Comparison of ENCODE assay signal across 9 cellular contexts in genomic region chr4:78293841-78294301, GRCh38.
DNase-seq lines count a peak whose midpoint lies in the region; ATAC-seq, FAIRE-seq and TF ChIP-seq lines count a peak whose summit lies in the region.
"Had no signal": no experiment of that assay in that cellular context is flagged by ENCODE, and none has a peak within 500 bp of the region (broad histone marks: within the 10 kb centered on the region; RNA-seq: fewer than 3 reads in every experiment).

No MANE protein-coding gene starts in this region.

- RAD21 ChIA-PET in HCT116 (lab: Charles Lee; ENCODE audit: low non-redundant PET in 1 of 2, low total read pairs in 2 of 2, uncharacterized antibody in 2 of 2, unreplicated experiment in 2 of 2), result no interaction called here

- peak overlapping the region in 1 of 2 experiments; percentile 25; a peak in 1 of 6 replicates for H3K27ac ChIP-seq in A549
- no peak overlapping the region for H3K27ac ChIP-seq in HCT116 (ENCODE audit: low read depth, low read length)

- in situ Hi-C loops in HAP-1 (cut with MboI; ENCODE audit: low sequenced_read_pairs), result no loop called here

- TF ChIP-seq RAD21 in A549 (conservative IDR thresholded peaks at IDR 0.05 in 1 of 2, IDR thresholded peaks at IDR 0.05 in 1 of 2) (no peak), HCT116 (IDR thresholded peaks at IDR 0.05; ENCODE audit: low read depth) (no peak)

- H3K4me3 ChIP-seq in A549 (no peak overlapping the region), HCT116 (replicated peaks in 1 of 2; ENCODE audit: low read depth in 1 of 2, low read length in 2 of 2) (no peak overlapping the region), adipocyte (ENCODE audit: low read length) (peak overlapping the region; percentile 41), HAP-1 (no peak overlapping the region)

- H3K9me3 ChIP-seq in A549 (no peaks in the 10 kb centered on the region), HCT116 (ENCODE audit: control insufficient read depth in 1 of 2, insufficient read depth in 1 of 2, low read depth in 1 of 2, low read length in 2 of 2) (no peaks in the 10 kb centered on the region), adipocyte (ENCODE audit: control insufficient read depth, low read length) (no peaks in the 10 kb centered on the region), HAP-1 (no peaks in the 10 kb centered on the region)

- POLR2A ChIA-PET in A549 (lab: Yijun Ruan, JAX) (no interaction called here), HCT116 (lab: Charles Lee) (no interaction called here)

- WGBS in A549 (ENCODE audit: missing lambda C conversion rate), result 30% methylated on average over 4 of the region's 4 CpGs

- CTCF ChIA-PET in A549 (lab: Yijun Ruan, JAX) (no interaction called here), HCT116 (lab: Charles Lee) (no interaction called here)

- DNase-seq in A549 (ENCODE audit: low read depth in 1 of 2, low spot score in 1 of 2) (peak in 1 of 2 experiments; percentile 4), HCT116 (ENCODE audit: low read depth, low spot score) (no peak), adipocyte (ENCODE audit: low read depth) (peak; percentile 87), iris pigment epithelial cell (ENCODE audit: low read depth) (peak; percentile 85), NCI-H1930 (lab: John Stamatoyannopoulos, UW) (no peak), HAP-1 (ENCODE audit: low spot score in 2 of 2) (no peak), iPS-NIHi7 (ENCODE audit: extremely low spot score) (no peak)
- DNase-seq in activated naive CD4-positive, alpha-beta T cell treated with Interleukin-2 at 50 U/mL for 16 hours, result no peak
- DNase-seq: NCI-H2029 treated with DMSO at 0.1 percent for 48 hours had no signal

- H3K79me2 ChIP-seq in HCT116 (ENCODE audit: insufficient read depth, low read length), result no peaks in the 10 kb centered on the region

- H3K9ac ChIP-seq in HCT116 (ENCODE audit: low read length), result no peak overlapping the region
- peak overlapping the region; percentile 34 for H3K9ac ChIP-seq in adipocyte (ENCODE audit: low read length)

- no peak for TF ChIP-seq EP300 in A549 (IDR thresholded peaks at IDR 0.05)

- intact Hi-C loops in HCT116 (cut with micrococcal nuclease), result no loop called here

- H3K9me2 ChIP-seq in HCT116 (ENCODE audit: insufficient read depth), result no peaks in the 10 kb centered on the region

- ATAC-seq in A549 (peak in 1 of 2 experiments; percentile 54; a peak in 3 of 6 replicates), HCT116 (peak; percentile 49; the same call in 1 of the 2 replicates)

- H3K4me1 ChIP-seq in A549, result peaks cover 23% of the 10 kb centered on the region
- peaks cover 2 to 17% of the 10 kb centered on the region in 2 experiments; a peak in 3 of 4 replicates for H3K4me1 ChIP-seq in HCT116 (ENCODE audit: control insufficient read depth in 1 of 2, insufficient read depth in 2 of 2, low read length in 2 of 2)
- H3K4me1 ChIP-seq in adipocyte (ENCODE audit: control insufficient read depth, insufficient read depth, low read length), result peaks cover 55% of the 10 kb centered on the region
- H3K4me1 ChIP-seq in HAP-1, result no peaks in the 10 kb centered on the region

- H4K20me1 ChIP-seq in HCT116 (ENCODE audit: insufficient read depth), result no peaks in the 10 kb centered on the region

- TF ChIP-seq CTCF in A549 (IDR thresholded peaks at IDR 0.05), result no peak
- no peak for TF ChIP-seq CTCF in HCT116 (IDR thresholded peaks at IDR 0.05 in 2 of 3, conservative IDR thresholded peaks at IDR 0.05 in 1 of 3; ENCODE audit: borderline replicate concordance in 1 of 3, insufficient read depth in 1 of 3, low read depth in 2 of 3, low read length in 2 of 3)

- no peak for FAIRE-seq in A549 (lab: Jason Lieb, UNC)

- H3K27me3 ChIP-seq in HCT116 (ENCODE audit: insufficient read depth, low read length) (no peaks in the 10 kb centered on the region), adipocyte (replicated peaks; ENCODE audit: control insufficient read depth, insufficient read depth, low read length) (no peaks in the 10 kb centered on the region), HAP-1 (ENCODE audit: low read depth) (no peaks in the 10 kb centered on the region)

- H3K4me2 ChIP-seq in A549, result 0 out of 3 replicates have a peak overlapping the region, but pooled peaks have one; percentile 21
- peak overlapping the region; percentile 15; the same call in 1 of the 2 replicates for H3K4me2 ChIP-seq in HCT116 (ENCODE audit: low read length)

- H2AFZ ChIP-seq in HCT116 (ENCODE audit: low read depth, low read length, poor library complexity, severe bottlenecking), result no peak overlapping the region

- BruUV-seq in HCT116 (replicated peaks; lab: Mats Ljungman, UMichigan), result no TSS peak

- H3K36me3 ChIP-seq in HCT116 (ENCODE audit: control insufficient read depth in 1 of 2, insufficient read depth in 2 of 2, low read length in 2 of 2), result no peaks in the 10 kb centered on the region
- no peaks in the 10 kb centered on the region for H3K36me3 ChIP-seq in adipocyte (ENCODE audit: control insufficient read depth, insufficient read depth, low read length, severe bottlenecking)
- no peaks in the 10 kb centered on the region for H3K36me3 ChIP-seq in HAP-1 (replicated peaks)

- TF ChIP-seq POLR2A in A549 (IDR thresholded peaks at IDR 0.05; ENCODE audit: low read length) (no peak), HCT116 (IDR thresholded peaks at IDR 0.05; ENCODE audit: borderline replicate concordance, extremely low read depth, insufficient read depth, insufficient read length) (no peak)

TF ChIP-seq in A549, 52 proteins besides CTCF, POLR2A, EP300 and RAD21 (continues in another document):
- TF ChIP-seq, protein P1, sequence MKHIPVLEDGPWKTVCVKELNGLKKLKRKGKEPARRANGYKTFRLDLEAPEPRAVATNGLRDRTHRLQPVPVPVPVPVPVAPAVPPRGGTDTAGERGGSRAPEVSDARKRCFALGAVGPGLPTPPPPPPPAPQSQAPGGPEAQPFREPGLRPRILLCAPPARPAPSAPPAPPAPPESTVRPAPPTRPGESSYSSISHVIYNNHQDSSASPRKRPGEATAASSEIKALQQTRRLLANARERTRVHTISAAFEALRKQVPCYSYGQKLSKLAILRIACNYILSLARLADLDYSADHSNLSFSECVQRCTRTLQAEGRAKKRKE (CRISPR knock-in tag; IDR thresholded peaks at IDR 0.05; ENCODE audit: low read depth), result no peak
- TF ChIP-seq, protein P2, sequence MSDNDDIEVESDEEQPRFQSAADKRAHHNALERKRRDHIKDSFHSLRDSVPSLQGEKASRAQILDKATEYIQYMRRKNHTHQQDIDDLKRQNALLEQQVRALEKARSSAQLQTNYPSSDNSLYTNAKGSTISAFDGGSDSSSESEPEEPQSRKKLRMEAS (IDR thresholded peaks at IDR 0.05), result no peak
- TF ChIP-seq, protein P3, sequence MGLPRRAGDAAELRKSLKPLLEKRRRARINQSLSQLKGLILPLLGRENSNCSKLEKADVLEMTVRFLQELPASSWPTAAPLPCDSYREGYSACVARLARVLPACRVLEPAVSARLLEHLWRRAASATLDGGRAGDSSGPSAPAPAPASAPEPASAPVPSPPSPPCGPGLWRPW (IDR thresholded peaks at IDR 0.05), result no peak
- TF ChIP-seq SREBF2 (IDR thresholded peaks at IDR 0.05) (no peak), MAFK (IDR thresholded peaks at IDR 0.05; ENCODE audit: partially characterized antibody) (no peak), HOXB13 (CRISPR knock-in tag; IDR thresholded peaks at IDR 0.05; ENCODE audit: low read depth) (no peak), TP53 (CRISPR knock-in tag; IDR thresholded peaks at IDR 0.05) (no peak), ELK1 (IDR thresholded peaks at IDR 0.05; ENCODE audit: low read depth, low read length) (no peak), KDM5A (IDR thresholded peaks at IDR 0.05) (no peak), SMC3 (IDR thresholded peaks at IDR 0.05) (no peak)

TF ChIP-seq in HCT116, 20 proteins besides CTCF, POLR2A, EP300 and RAD21 (continues in another document):
- TF ChIP-seq ZBTB33 (IDR thresholded peaks at IDR 0.05; ENCODE audit: extremely low read depth, insufficient replicate concordance, low read length) (no peak), JUND (IDR thresholded peaks at IDR 0.05) (no peak), TCF7L2 (IDR thresholded peaks at IDR 0.05; ENCODE audit: borderline replicate concordance, extremely low read depth, insufficient read depth, insufficient read length) (no peak), ATF3 (IDR thresholded peaks at IDR 0.05) (no peak), SRF (IDR thresholded peaks at IDR 0.05; ENCODE audit: low read depth) (no peak), FOSL1 (IDR thresholded peaks at IDR 0.05; ENCODE audit: low read depth) (no peak), ELF1 (IDR thresholded peaks at IDR 0.05; ENCODE audit: borderline replicate concordance, low read depth) (no peak), POLR2AphosphoS5 (IDR thresholded peaks at IDR 0.05; ENCODE audit: low read depth, low read length) (no peak), SIN3A (IDR thresholded peaks at IDR 0.05; ENCODE audit: low read depth) (no peak)
- TF ChIP-seq, protein P2 (IDR thresholded peaks at IDR 0.05), result no peak

Comparison
In these comparisons a context has a peak if more than half of its experiments do, and no peak if none do; other contexts are left out.
1. DNase-seq: peak in adipocyte (single experiment) and iris pigment epithelial cell (single experiment); none in HCT116 (single experiment), activated naive CD4-positive, alpha-beta T cell treated with Interleukin-2 at 50 U/mL for 16 hours (single experiment), NCI-H1930 (0 of 2), HAP-1 (0 of 2) and iPS-NIHi7 (single experiment).